Comparison of ENCODE assay signal across 6 cellular contexts in genomic region chr5:78279194-78279593, GRCh38.
"Had no signal": no experiment of that assay in that cellular context is flagged by ENCODE, and none has a peak within 500 bp of the region (broad histone marks: within the 10 kb centered on the region; RNA-seq: fewer than 3 reads in every experiment).

No MANE protein-coding gene starts in this region.

- FAIRE-seq: HTR-8/SVneo had no signal

- DNase-seq: IMR-90, KBM-7, KG1 had no signal

- H3K27ac ChIP-seq: HL-60 had no signal

- H3K27me3 Mint-ChIP-seq: IgD-negative memory B cell had no signal

- H3K9me3 Mint-ChIP-seq: IgD-negative memory B cell had no signal

- H3K4me3 Mint-ChIP-seq: IgD-negative memory B cell had no signal

- H3K27ac Mint-ChIP-seq: IgD-negative memory B cell had no signal
